Comparison of ENCODE assay signal across 22 cellular contexts in the genomic region with DNA sequence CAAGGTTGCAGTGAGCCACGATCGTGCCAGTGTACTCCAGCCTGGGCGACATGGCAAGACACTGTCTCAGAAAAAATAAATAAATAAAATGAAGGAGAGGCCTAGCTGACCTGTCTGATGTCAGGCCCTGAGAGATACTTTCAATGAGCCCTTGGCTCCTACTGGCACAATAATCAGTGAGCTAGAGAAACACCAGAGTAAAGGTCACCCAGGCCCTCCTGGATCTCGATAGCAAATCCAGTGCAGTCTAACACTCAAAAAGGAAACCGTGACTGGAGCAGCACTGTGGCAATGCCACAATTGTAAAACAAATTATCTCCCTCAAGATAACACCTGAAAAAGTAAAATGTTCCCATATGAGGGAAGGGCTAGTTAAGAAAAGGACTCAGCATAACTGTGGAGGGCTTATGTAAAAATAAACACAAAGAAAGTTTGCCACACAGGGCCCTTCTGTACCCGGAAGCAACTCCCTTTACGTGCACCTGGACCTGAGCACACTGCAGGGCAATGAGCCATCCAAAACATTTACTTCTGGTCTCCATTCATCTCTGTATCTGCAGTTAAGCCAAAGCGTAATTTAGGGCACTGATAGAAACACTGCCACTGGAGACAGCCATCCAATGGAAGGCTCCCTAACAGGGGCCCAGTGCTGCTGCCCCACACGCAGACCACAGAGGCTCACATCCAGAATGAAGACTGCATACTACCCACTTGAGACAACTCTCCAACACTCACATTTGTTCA.
"Had no signal": no experiment of that assay in that cellular context is flagged by ENCODE, and none has a peak within 500 bp of the region (broad histone marks: within the 10 kb centered on the region; RNA-seq: fewer than 3 reads in every experiment).

No MANE protein-coding gene starts in this region.

- H3K4me1 Mint-ChIP-seq: activated CD4-positive, alpha-beta T cell treated with anti-CD3 and anti-CD28 coated beads, Interleukin-2, amount 10 ng/mL, durations not matched to agents 7 days and 5 days; activated CD8-positive, alpha-beta memory T cell treated with anti-CD3 and anti-CD28 coated beads, Interleukin-2, amount 10 ng/mL, durations not matched to agents 7 days and 5 days; activated naive CD4-positive, alpha-beta T cell treated with anti-CD3 and anti-CD28 coated beads, Interleukin-2, amount 10 ng/mL, durations not matched to agents 7 days and 5 days; brain; mesothelial cell of epicardium had no signal

- H3K27me3 Mint-ChIP-seq: activated CD4-positive, alpha-beta T cell treated with anti-CD3 and anti-CD28 coated beads, Interleukin-2, amount 10 ng/mL, durations not matched to agents 7 days and 5 days; activated CD8-positive, alpha-beta memory T cell treated with anti-CD3 and anti-CD28 coated beads, Interleukin-2, amount 10 ng/mL, durations not matched to agents 7 days and 5 days; activated CD8-positive, alpha-beta T cell treated with anti-CD3 and anti-CD28 coated beads for 36 hours; activated naive CD4-positive, alpha-beta T cell treated with anti-CD3 and anti-CD28 coated beads, Interleukin-2, amount 10 ng/mL, durations not matched to agents 7 days and 5 days; brain; dendritic cell treated with granulocyte-macrophage colony-stimulating factor and Interleukin-4, amounts not matched to agents 40 ng/mL and 50 ng/mL, for 4 days; natural killer cell treated with Interleukin-12 subunit alpha and Interleukin-12 subunit beta and Interleukin-15 and Interleukin-18, amount 100 ng/mL, for 72 hours; progenitor cell of endocrine pancreas; stimulated activated naive CD8-positive, alpha-beta T cell treated with anti-CD3 and anti-CD28 coated beads, Interleukin-15, amount 100 ng/mL, for 72 hours had no signal

- H3K27ac ChIP-seq: tibial nerve, uterus had no signal

- H3K9me3 Mint-ChIP-seq: activated CD4-positive, alpha-beta T cell treated with anti-CD3 and anti-CD28 coated beads, Interleukin-2, amount 10 ng/mL, durations not matched to agents 7 days and 5 days; activated CD8-positive, alpha-beta T cell treated with anti-CD3 and anti-CD28 coated beads for 36 hours; activated naive CD4-positive, alpha-beta T cell treated with anti-CD3 and anti-CD28 coated beads, Interleukin-2, amount 10 ng/mL, durations not matched to agents 7 days and 5 days; brain; dendritic cell treated with granulocyte-macrophage colony-stimulating factor and Interleukin-4, amounts not matched to agents 40 ng/mL and 50 ng/mL, for 4 days; mesothelial cell of epicardium; natural killer cell treated with Interleukin-12 subunit alpha and Interleukin-12 subunit beta and Interleukin-15 and Interleukin-18, amount 100 ng/mL, for 72 hours; stimulated activated naive CD8-positive, alpha-beta T cell treated with anti-CD3 and anti-CD28 coated beads, Interleukin-15, amount 100 ng/mL, for 72 hours had no signal

- H3K9me3 ChIP-seq: tibial nerve, uterus had no signal

- DNase-seq: activated CD4-positive, alpha-beta T cell treated with anti-CD3 and anti-CD28 coated beads, Interleukin-2, amount 10 ng/mL, durations not matched to agents 7 days and 5 days; activated CD8-positive, alpha-beta memory T cell treated with anti-CD3 and anti-CD28 coated beads, Interleukin-2, amount 10 ng/mL, durations not matched to agents 7 days and 5 days; activated CD8-positive, alpha-beta T cell treated with anti-CD3 and anti-CD28 coated beads for 36 hours; activated effector memory CD4-positive, alpha-beta T cell treated with anti-CD3 and anti-CD28 coated beads, Interleukin-2, amount 50 U/mL, for 16 hours; activated naive CD4-positive, alpha-beta T cell treated with anti-CD3 and anti-CD28 coated beads, Interleukin-2, amount 10 ng/mL, durations not matched to agents 7 days and 5 days; activated T-cell treated with anti-CD3 and anti-CD28 coated beads for 4 hours; anterior cingulate cortex; caudate nucleus; effector CD8-positive, alpha-beta T cell; left cardiac atrium; mammary epithelial cell; stimulated activated CD4-positive, alpha-beta T cell treated with anti-CD3 and anti-CD28 coated beads, Interleukin-1b, Interleukin-23, amount 100 ng/mL, for 48 hours; stimulated activated naive CD8-positive, alpha-beta T cell treated with anti-CD3 and anti-CD28 coated beads, Interleukin-15, amount 100 ng/mL, for 72 hours; uterus had no signal

- H3K4me1 ChIP-seq: uterus had no signal

- H3K4me3 ChIP-seq: tibial nerve, uterus had no signal

- ATAC-seq: activated CD4-positive, CD25-positive, alpha-beta regulatory T cell treated with anti-CD3 and anti-CD28 coated beads, Interleukin-2, amount 50 U/mL, for 24 hours; activated CD8-positive, alpha-beta memory T cell treated with anti-CD3 and anti-CD28 coated beads, Interleukin-2, amount 10 ng/mL, durations not matched to agents 7 days and 5 days; activated CD8-positive, alpha-beta T cell treated with anti-CD3 and anti-CD28 coated beads for 36 hours; esophagus mucosa; natural killer cell treated with Interleukin-12 subunit alpha and Interleukin-12 subunit beta and Interleukin-15 and Interleukin-18, amount 100 ng/mL, for 72 hours; stimulated activated naive CD8-positive, alpha-beta T cell treated with anti-CD3 and anti-CD28 coated beads, Interleukin-15, amount 100 ng/mL, for 72 hours had no signal

- H3K4me3 Mint-ChIP-seq: activated CD4-positive, alpha-beta T cell treated with anti-CD3 and anti-CD28 coated beads, Interleukin-2, amount 10 ng/mL, durations not matched to agents 7 days and 5 days; activated CD8-positive, alpha-beta memory T cell treated with anti-CD3 and anti-CD28 coated beads, Interleukin-2, amount 10 ng/mL, durations not matched to agents 7 days and 5 days; activated CD8-positive, alpha-beta T cell treated with anti-CD3 and anti-CD28 coated beads for 36 hours; activated naive CD4-positive, alpha-beta T cell treated with anti-CD3 and anti-CD28 coated beads, Interleukin-2, amount 10 ng/mL, durations not matched to agents 7 days and 5 days; brain; dendritic cell treated with granulocyte-macrophage colony-stimulating factor and Interleukin-4, amounts not matched to agents 40 ng/mL and 50 ng/mL, for 4 days; mesothelial cell of epicardium; natural killer cell treated with Interleukin-12 subunit alpha and Interleukin-12 subunit beta and Interleukin-15 and Interleukin-18, amount 100 ng/mL, for 72 hours; stimulated activated naive CD8-positive, alpha-beta T cell treated with anti-CD3 and anti-CD28 coated beads, Interleukin-15, amount 100 ng/mL, for 72 hours had no signal

- H3K27me3 ChIP-seq: tibial nerve, uterus had no signal

- H3K27ac Mint-ChIP-seq: activated CD4-positive, alpha-beta T cell treated with anti-CD3 and anti-CD28 coated beads, Interleukin-2, amount 10 ng/mL, durations not matched to agents 7 days and 5 days; activated CD8-positive, alpha-beta memory T cell treated with anti-CD3 and anti-CD28 coated beads, Interleukin-2, amount 10 ng/mL, durations not matched to agents 7 days and 5 days; activated naive CD4-positive, alpha-beta T cell treated with anti-CD3 and anti-CD28 coated beads, Interleukin-2, amount 10 ng/mL, durations not matched to agents 7 days and 5 days; brain; dendritic cell treated with granulocyte-macrophage colony-stimulating factor and Interleukin-4, amounts not matched to agents 40 ng/mL and 50 ng/mL, for 4 days; mesothelial cell of epicardium; natural killer cell treated with Interleukin-12 subunit alpha and Interleukin-12 subunit beta and Interleukin-15 and Interleukin-18, amount 100 ng/mL, for 72 hours; progenitor cell of endocrine pancreas had no signal

- H3K36me3 Mint-ChIP-seq: activated CD8-positive, alpha-beta memory T cell treated with anti-CD3 and anti-CD28 coated beads, Interleukin-2, amount 10 ng/mL, durations not matched to agents 7 days and 5 days; brain; mesothelial cell of epicardium; natural killer cell treated with Interleukin-12 subunit alpha and Interleukin-12 subunit beta and Interleukin-15 and Interleukin-18, amount 100 ng/mL, for 72 hours had no signal

- H3K36me3 ChIP-seq: tibial nerve, uterus had no signal
